2 cellular contexts compared by ENCODE assay signal in the genomic region with DNA sequence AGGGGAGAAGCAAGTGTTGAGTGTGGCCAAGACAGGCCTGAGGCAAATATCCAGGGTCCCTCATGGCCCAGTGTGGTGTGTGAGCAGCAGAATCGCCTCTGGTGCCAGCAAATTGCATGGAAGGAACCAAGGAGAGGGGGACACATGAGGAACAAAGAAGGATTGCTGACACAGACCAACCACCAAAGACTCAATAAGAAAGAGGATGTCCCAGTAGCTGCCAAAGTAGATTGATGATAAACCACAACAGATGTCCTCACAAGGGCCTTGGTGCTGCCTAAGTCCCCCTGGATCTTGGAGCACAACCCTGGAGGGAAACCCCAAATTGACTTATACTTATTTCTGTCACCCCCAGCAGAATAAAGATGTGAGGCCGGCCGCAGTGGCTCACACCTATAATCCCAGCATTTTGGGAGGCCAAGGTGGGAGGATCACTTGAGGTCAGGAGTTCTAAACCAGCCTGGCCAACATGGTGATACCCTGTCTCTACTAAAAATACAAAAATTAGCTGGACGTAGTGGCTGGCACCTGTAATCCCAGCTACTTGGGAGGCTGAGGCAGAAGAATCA.
TF ChIP-seq lines count a peak whose summit lies in the region.

No MANE protein-coding gene starts in this region.

TF ChIP-seq in HepG2, 621 proteins besides CTCF, POLR2A, EP300 and RAD21:
- no peak for TF ChIP-seq ZNF605 (CRISPR knock-in tag; IDR thresholded peaks at IDR 0.05)
- no peak for TF ChIP-seq REL (CRISPR knock-in tag; conservative IDR thresholded peaks at IDR 0.05)
- TF ChIP-seq, protein P1, sequence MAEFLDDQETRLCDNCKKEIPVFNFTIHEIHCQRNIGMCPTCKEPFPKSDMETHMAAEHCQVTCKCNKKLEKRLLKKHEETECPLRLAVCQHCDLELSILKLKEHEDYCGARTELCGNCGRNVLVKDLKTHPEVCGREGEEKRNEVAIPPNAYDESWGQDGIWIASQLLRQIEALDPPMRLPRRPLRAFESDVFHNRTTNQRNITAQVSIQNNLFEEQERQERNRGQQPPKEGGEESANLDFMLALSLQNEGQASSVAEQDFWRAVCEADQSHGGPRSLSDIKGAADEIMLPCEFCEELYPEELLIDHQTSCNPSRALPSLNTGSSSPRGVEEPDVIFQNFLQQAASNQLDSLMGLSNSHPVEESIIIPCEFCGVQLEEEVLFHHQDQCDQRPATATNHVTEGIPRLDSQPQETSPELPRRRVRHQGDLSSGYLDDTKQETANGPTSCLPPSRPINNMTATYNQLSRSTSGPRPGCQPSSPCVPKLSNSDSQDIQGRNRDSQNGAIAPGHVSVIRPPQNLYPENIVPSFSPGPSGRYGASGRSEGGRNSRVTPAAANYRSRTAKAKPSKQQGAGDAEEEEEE (CRISPR knock-in tag; IDR thresholded peaks at IDR 0.05; ENCODE audit: borderline replicate concordance), result no peak
- no peak for TF ChIP-seq U2AF1 (optimal IDR thresholded peaks at IDR 0.05; ENCODE audit: low read depth, low read length)
- no peak for TF ChIP-seq REPIN1 (CRISPR knock-in tag; IDR thresholded peaks at IDR 0.05; ENCODE audit: borderline replicate concordance, low read depth)
- TF ChIP-seq NFKB2 (CRISPR knock-in tag; IDR thresholded peaks at IDR 0.05; ENCODE audit: borderline replicate concordance), result no peak

TF ChIP-seq in H1, 55 proteins besides CTCF, POLR2A, EP300 and RAD21:
- TF ChIP-seq BACH1 (IDR thresholded peaks at IDR 0.05; ENCODE audit: low read length) (no peak), RFX5 (IDR thresholded peaks at IDR 0.05; ENCODE audit: borderline replicate concordance, low read depth, low read length) (no peak), SUZ12 (IDR thresholded peaks at IDR 0.05; ENCODE audit: low read length) (no peak), SP1 (IDR thresholded peaks at IDR 0.05; ENCODE audit: low read depth, low read length) (no peak), EZH2 (IDR thresholded peaks at IDR 0.05; ENCODE audit: low read depth, low read length, severe bottlenecking) (no peak), RBBP5 (IDR thresholded peaks at IDR 0.05; ENCODE audit: borderline replicate concordance, low read depth, low read length) (no peak), GTF2F1 (IDR thresholded peaks at IDR 0.05; ENCODE audit: borderline replicate concordance, low read depth, low read length) (no peak)
- TF ChIP-seq, protein P2, sequence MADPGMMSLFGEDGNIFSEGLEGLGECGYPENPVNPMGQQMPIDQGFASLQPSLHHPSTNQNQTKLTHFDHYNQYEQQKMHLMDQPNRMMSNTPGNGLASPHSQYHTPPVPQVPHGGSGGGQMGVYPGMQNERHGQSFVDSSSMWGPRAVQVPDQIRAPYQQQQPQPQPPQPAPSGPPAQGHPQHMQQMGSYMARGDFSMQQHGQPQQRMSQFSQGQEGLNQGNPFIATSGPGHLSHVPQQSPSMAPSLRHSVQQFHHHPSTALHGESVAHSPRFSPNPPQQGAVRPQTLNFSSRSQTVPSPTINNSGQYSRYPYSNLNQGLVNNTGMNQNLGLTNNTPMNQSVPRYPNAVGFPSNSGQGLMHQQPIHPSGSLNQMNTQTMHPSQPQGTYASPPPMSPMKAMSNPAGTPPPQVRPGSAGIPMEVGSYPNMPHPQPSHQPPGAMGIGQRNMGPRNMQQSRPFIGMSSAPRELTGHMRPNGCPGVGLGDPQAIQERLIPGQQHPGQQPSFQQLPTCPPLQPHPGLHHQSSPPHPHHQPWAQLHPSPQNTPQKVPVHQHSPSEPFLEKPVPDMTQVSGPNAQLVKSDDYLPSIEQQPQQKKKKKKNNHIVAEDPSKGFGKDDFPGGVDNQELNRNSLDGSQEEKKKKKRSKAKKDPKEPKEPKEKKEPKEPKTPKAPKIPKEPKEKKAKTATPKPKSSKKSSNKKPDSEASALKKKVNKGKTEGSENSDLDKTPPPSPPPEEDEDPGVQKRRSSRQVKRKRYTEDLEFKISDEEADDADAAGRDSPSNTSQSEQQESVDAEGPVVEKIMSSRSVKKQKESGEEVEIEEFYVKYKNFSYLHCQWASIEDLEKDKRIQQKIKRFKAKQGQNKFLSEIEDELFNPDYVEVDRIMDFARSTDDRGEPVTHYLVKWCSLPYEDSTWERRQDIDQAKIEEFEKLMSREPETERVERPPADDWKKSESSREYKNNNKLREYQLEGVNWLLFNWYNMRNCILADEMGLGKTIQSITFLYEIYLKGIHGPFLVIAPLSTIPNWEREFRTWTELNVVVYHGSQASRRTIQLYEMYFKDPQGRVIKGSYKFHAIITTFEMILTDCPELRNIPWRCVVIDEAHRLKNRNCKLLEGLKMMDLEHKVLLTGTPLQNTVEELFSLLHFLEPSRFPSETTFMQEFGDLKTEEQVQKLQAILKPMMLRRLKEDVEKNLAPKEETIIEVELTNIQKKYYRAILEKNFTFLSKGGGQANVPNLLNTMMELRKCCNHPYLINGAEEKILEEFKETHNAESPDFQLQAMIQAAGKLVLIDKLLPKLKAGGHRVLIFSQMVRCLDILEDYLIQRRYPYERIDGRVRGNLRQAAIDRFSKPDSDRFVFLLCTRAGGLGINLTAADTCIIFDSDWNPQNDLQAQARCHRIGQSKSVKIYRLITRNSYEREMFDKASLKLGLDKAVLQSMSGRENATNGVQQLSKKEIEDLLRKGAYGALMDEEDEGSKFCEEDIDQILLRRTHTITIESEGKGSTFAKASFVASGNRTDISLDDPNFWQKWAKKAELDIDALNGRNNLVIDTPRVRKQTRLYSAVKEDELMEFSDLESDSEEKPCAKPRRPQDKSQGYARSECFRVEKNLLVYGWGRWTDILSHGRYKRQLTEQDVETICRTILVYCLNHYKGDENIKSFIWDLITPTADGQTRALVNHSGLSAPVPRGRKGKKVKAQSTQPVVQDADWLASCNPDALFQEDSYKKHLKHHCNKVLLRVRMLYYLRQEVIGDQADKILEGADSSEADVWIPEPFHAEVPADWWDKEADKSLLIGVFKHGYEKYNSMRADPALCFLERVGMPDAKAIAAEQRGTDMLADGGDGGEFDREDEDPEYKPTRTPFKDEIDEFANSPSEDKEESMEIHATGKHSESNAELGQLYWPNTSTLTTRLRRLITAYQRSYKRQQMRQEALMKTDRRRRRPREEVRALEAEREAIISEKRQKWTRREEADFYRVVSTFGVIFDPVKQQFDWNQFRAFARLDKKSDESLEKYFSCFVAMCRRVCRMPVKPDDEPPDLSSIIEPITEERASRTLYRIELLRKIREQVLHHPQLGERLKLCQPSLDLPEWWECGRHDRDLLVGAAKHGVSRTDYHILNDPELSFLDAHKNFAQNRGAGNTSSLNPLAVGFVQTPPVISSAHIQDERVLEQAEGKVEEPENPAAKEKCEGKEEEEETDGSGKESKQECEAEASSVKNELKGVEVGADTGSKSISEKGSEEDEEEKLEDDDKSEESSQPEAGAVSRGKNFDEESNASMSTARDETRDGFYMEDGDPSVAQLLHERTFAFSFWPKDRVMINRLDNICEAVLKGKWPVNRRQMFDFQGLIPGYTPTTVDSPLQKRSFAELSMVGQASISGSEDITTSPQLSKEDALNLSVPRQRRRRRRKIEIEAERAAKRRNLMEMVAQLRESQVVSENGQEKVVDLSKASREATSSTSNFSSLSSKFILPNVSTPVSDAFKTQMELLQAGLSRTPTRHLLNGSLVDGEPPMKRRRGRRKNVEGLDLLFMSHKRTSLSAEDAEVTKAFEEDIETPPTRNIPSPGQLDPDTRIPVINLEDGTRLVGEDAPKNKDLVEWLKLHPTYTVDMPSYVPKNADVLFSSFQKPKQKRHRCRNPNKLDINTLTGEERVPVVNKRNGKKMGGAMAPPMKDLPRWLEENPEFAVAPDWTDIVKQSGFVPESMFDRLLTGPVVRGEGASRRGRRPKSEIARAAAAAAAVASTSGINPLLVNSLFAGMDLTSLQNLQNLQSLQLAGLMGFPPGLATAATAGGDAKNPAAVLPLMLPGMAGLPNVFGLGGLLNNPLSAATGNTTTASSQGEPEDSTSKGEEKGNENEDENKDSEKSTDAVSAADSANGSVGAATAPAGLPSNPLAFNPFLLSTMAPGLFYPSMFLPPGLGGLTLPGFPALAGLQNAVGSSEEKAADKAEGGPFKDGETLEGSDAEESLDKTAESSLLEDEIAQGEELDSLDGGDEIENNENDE (IDR thresholded peaks at IDR 0.05; ENCODE audit: insufficient replicate concordance, low read length), result no peak
